7 cellular contexts compared by ENCODE assay signal in genomic region chrX:46554942-46555341, GRCh38. TPM values are rescaled to one million over a fixed set of nuclear protein-coding genes. Genes with fewer than 3 reads are reported as not detected.
A peak's percentile ranks its signal among the peaks of the same experiment; 100 is the strongest.
DNase-seq lines count a peak whose midpoint lies in the region; ATAC-seq, FAIRE-seq and TF ChIP-seq lines count a peak whose summit lies in the region.

No MANE protein-coding gene starts in this region.

- POLR2A ChIA-PET in K562 (lab: Yijun Ruan, JAX) = no interaction called here

- H3K9me1 ChIP-seq in K562 (ENCODE audit: control insufficient read depth, insufficient read depth, low read length) = no peaks in the 10 kb centered on the region

- intact Hi-C loops in K562 (cut with micrococcal nuclease) = no loop called here
- intact Hi-C loops in posterior cingulate gyrus (cut with DNase I) = loop anchor here (10.0 kb wide), 1 partner anchor 240 kb away; no protein-coding TSS in a partner anchor
- intact Hi-C loops in activated naive CD4-positive, alpha-beta T cell treated with anti-CD3 and anti-CD28 coated beads for 36 hours (cut with micrococcal nuclease) = no loop called here

- CTCF ChIA-PET in K562 (lab: Yijun Ruan, JAX; ENCODE audit: low intra/inter-chr PET ratio) = no interaction called here
- CTCF ChIA-PET in activated naive CD4-positive, alpha-beta T cell treated with anti-CD3 and anti-CD28 coated beads for 36 hours (lab: Charles Lee) = interaction anchor here (0.8 kb wide), 1 partner anchor 205 kb away, joined by 4 read pairs; no protein-coding TSS in a partner anchor

- DNase-seq in ELR (ENCODE audit: low read depth) = peak; percentile 55
- DNase-seq in K562 (ENCODE audit: extremely low read depth in 1 of 4, low spot score in 3 of 4) = no peak
- DNase-seq in myocyte (ENCODE audit: low read depth) = peak; percentile 33
- no peak for DNase-seq in posterior cingulate gyrus
- DNase-seq in activated naive CD4-positive, alpha-beta T cell treated with anti-CD3 and anti-CD28 coated beads for 36 hours = no peak

- no peaks in the 10 kb centered on the region for H4K20me1 ChIP-seq in K562 (replicated peaks; ENCODE audit: control insufficient read depth, insufficient read depth, low read length)

- H3K4me3 ChIP-seq in K562 = no peak overlapping the region

- no peak for ATAC-seq in K562
- no peak for ATAC-seq in GM19452 (IDR thresholded peaks at IDR 0.05; ENCODE audit: unreplicated experiment)

- FAIRE-seq in K562 (lab: Jason Lieb, UNC) = no peak

- H3K4me3 Mint-ChIP-seq in activated naive CD4-positive, alpha-beta T cell treated with anti-CD3 and anti-CD28 coated beads for 36 hours = no peak overlapping the region

- in situ Hi-C loops in K562 (cut with MboI) = no loop called here

- no TSS peak for BruUV-seq in K562 (replicated peaks; lab: Mats Ljungman, UMichigan)

- TF ChIP-seq EP300 in K562 (IDR thresholded peaks at IDR 0.05; ENCODE audit: low read length) = no peak

- H3K9me3 Mint-ChIP-seq in activated naive CD4-positive, alpha-beta T cell treated with anti-CD3 and anti-CD28 coated beads for 36 hours = no peaks in the 10 kb centered on the region

- H3K9ac ChIP-seq in K562 (ENCODE audit: insufficient read depth in 1 of 2, low read depth in 2 of 2, low read length in 2 of 2) = no peak overlapping the region

- TF ChIP-seq CTCF in LNCAP (IDR thresholded peaks at IDR 0.05) = peak; percentile 40; the same call in 1 of the 2 replicates
- TF ChIP-seq CTCF in K562 (IDR thresholded peaks at IDR 0.05 in 2 of 3, conservative IDR thresholded peaks at IDR 0.05 in 1 of 3; ENCODE audit: insufficient read depth in 2 of 3, low read depth in 1 of 3, low read length in 3 of 3) = peak in 1 of 3 experiments; percentile 39; a peak in 2 of 6 replicates

- no peaks in the 10 kb centered on the region; a peak in 1 of 5 replicates for H3K4me1 ChIP-seq in K562 (replicated peaks in 1 of 2; ENCODE audit: control insufficient read depth in 2 of 2, insufficient read depth in 2 of 2, low read length in 2 of 2)

- H3K36me3 ChIP-seq in K562 (ENCODE audit: control insufficient read depth, insufficient read depth, low read length) = no peaks in the 10 kb centered on the region

- no peaks in the 10 kb centered on the region for H3K4me1 Mint-ChIP-seq in activated naive CD4-positive, alpha-beta T cell treated with anti-CD3 and anti-CD28 coated beads for 36 hours (ENCODE audit: low read depth)

- H3K4me2 ChIP-seq in K562 (ENCODE audit: insufficient read depth, low read length) = no peak overlapping the region

- no peak overlapping the region for H2AFZ ChIP-seq in K562 (ENCODE audit: low read depth, low read length)

- WGBS in K562 (ENCODE audit: insufficient coverage, low coverage, missing lambda C conversion rate) = 16% methylated on average over 2 of the region's 2 CpGs

- H3K27me3 ChIP-seq in K562 (ENCODE audit: control insufficient read depth in 2 of 2, insufficient read depth in 2 of 2, low read length in 2 of 2) = no peaks in the 10 kb centered on the region

- no peaks in the 10 kb centered on the region for H3K27me3 Mint-ChIP-seq in activated naive CD4-positive, alpha-beta T cell treated with anti-CD3 and anti-CD28 coated beads for 36 hours (ENCODE audit: low read depth)

- TF ChIP-seq RAD21 in K562 (CRISPR knock-in tag; conservative IDR thresholded peaks at IDR 0.05 in 1 of 2, IDR thresholded peaks at IDR 0.05 in 1 of 2) = peak in 1 of 2 experiments; percentile 51; a peak in 3 of 4 replicates

- no peaks in the 10 kb centered on the region for H3K9me3 ChIP-seq in K562 (replicated peaks; ENCODE audit: control insufficient read depth, insufficient read depth, low read depth, low read length)

- H3K79me2 ChIP-seq in K562 (ENCODE audit: control insufficient read depth, insufficient read depth, low read length) = no peaks in the 10 kb centered on the region

- H3K36me3 Mint-ChIP-seq in activated naive CD4-positive, alpha-beta T cell treated with anti-CD3 and anti-CD28 coated beads for 36 hours (ENCODE audit: low read depth) = no peaks in the 10 kb centered on the region

- no peak overlapping the region for H3K27ac ChIP-seq in K562 (ENCODE audit: extremely low read depth, low read depth, low read length)

- H3K27ac Mint-ChIP-seq in activated naive CD4-positive, alpha-beta T cell treated with anti-CD3 and anti-CD28 coated beads for 36 hours = no peak overlapping the region

- no peak for TF ChIP-seq POLR2A in K562 (conservative IDR thresholded peaks at IDR 0.05)

TF ChIP-seq in K562, 482 proteins besides CTCF, POLR2A, EP300 and RAD21:
- TF ChIP-seq ZBTB8A (IDR thresholded peaks at IDR 0.05; ENCODE audit: partially characterized antibody) = no peak
- TF ChIP-seq SAFB2 (IDR thresholded peaks at IDR 0.05; ENCODE audit: borderline replicate concordance, low read depth, low read length, severe bottlenecking) = no peak
- no peak for TF ChIP-seq CEBPG (CRISPR knock-in tag; IDR thresholded peaks at IDR 0.05)
- TF ChIP-seq CEBPG (tag; conservative IDR thresholded peaks at IDR 0.05 in 1 of 2, IDR thresholded peaks at IDR 0.05 in 1 of 2) = peak; percentile 42 to 54; a peak in 3 of 4 replicates
- peak; percentile 86 for TF ChIP-seq CEBPB (tag; IDR thresholded peaks at IDR 0.05)

RNA-seq across cellular contexts. Expression of gene ZNF674, which starts 9.7 kb away (rescaled TPM):
- total RNA-seq in K562 (2011; cell fraction: chromatin; rRNA removed; ENCODE audit: low replicate concordance) = 19.4 and 19.5 TPM in 2 replicates
- total RNA-seq in K562 (2011; cell fraction: nucleolus; rRNA removed) = 11.2 and 13.0 TPM in 2 replicates
- 13.6 and 16.2 TPM in 2 replicates for total RNA-seq in K562 (2011; cell fraction: nucleoplasm; rRNA removed)
- total RNA-seq in K562 (2014; rRNA removed) (1.5 and 2.6 TPM in 2 replicates), K562 (2014; rRNA removed; fragmentation: Illumina TruSeq; extraction: Trizol) (4.7 and 4.8 TPM in 2 replicates), K562 (2015; rRNA removed; fragmentation: Illumina TruSeq; extraction: Trizol) (1.8 and 2.0 TPM in 2 replicates), K562 (2021) (2.5 and 2.7 TPM in 2 replicates), myocyte (1.7 and 2.9 TPM in 2 replicates)
- polyA plus RNA-seq in K562 (2011; rRNA removed) (3.5 and 3.6 TPM in 2 replicates), K562 (2014; fragmentation: Illumina TruSeq; extraction: Trizol) (1.8 and 2.0 TPM in 2 replicates), K562 (2014; fragmentation: Nextera tagmentation; extraction: Ambion mirVana) (1 to 10 TPM; 1.2 to 1.6 TPM), K562 (2014; rRNA removed) (1.1 and 3.4 TPM in 2 replicates)
- 1.5 and 1.6 TPM in 2 replicates for polyA plus RNA-seq in K562 (2011; cell fraction: cytosol; rRNA removed)
- 3.2 and 4.0 TPM in 2 replicates for polyA plus RNA-seq in K562 (2011; cell fraction: nucleus; rRNA removed)
- polyA plus RNA-seq in K562 (2012) = 1.2 and 2.0 TPM in 2 replicates
- polyA minus RNA-seq in K562 (2011; rRNA and poly(A)+ RNA removed) = 6.5 and 6.8 TPM in 2 replicates
- polyA minus RNA-seq in K562 (2011; cell fraction: cytosol; rRNA and poly(A)+ RNA removed) = 1.3 and 3.4 TPM in 2 replicates
- 4.2 and 5.4 TPM in 2 replicates for polyA minus RNA-seq in K562 (2011; cell fraction: nucleus; rRNA and poly(A)+ RNA removed)
- 4.0 TPM for polyA plus RNA-seq in myocyte (2012)
- total RNA-seq in activated naive CD4-positive, alpha-beta T cell treated with anti-CD3 and anti-CD28 coated beads for 36 hours = 1 to 10 TPM in 1 of 2 experiments, under 1 TPM in 1; 0.94 to 1.9 TPM

RNA-seq across cellular contexts. Expression of gene CHST7, which starts 18.6 kb away (rescaled TPM):
- 0.23 and 0.39 TPM in 2 replicates for total RNA-seq in K562 (2011; cell fraction: chromatin; rRNA removed; ENCODE audit: low replicate concordance)
- total RNA-seq in K562 (2011; cell fraction: nucleolus; rRNA removed) = 0.17 and 0.39 TPM in 2 replicates
- total RNA-seq in K562 (2011; cell fraction: nucleoplasm; rRNA removed) = 0.22 TPM in 1 of 2 replicates, not detected in the other
- total RNA-seq in K562 (2014; rRNA removed) (0.09 and 0.16 TPM in 2 replicates), K562 (2014; rRNA removed; fragmentation: Illumina TruSeq; extraction: Trizol) (0.06 and 0.07 TPM in 2 replicates), K562 (2015; rRNA removed; fragmentation: Illumina TruSeq; extraction: Trizol) (not detected in 2 replicates), K562 (2021) (0.09 TPM in 1 of 2 replicates, not detected in the other), myocyte (11.8 and 13.8 TPM in 2 replicates)
- polyA plus RNA-seq in K562 (2011; rRNA removed) (0.06 and 0.11 TPM in 2 replicates), K562 (2014; fragmentation: Illumina TruSeq; extraction: Trizol) (0.04 TPM in 1 of 2 replicates, not detected in the other), K562 (2014; fragmentation: Nextera tagmentation; extraction: Ambion mirVana) (under 1 TPM; 0.27 to 0.41 TPM), K562 (2014; rRNA removed) (0.03 TPM in 1 of 2 replicates, not detected in the other)
- polyA plus RNA-seq in K562 (2011; cell fraction: cytosol; rRNA removed) = 0.04 TPM in 1 of 2 replicates, not detected in the other
- polyA plus RNA-seq in K562 (2011; cell fraction: nucleus; rRNA removed) = 0.06 and 0.10 TPM in 2 replicates
- not detected in 2 replicates for polyA plus RNA-seq in K562 (2012)
- polyA minus RNA-seq in K562 (2011; rRNA and poly(A)+ RNA removed) = 0.15 TPM in 1 of 2 replicates, not detected in the other
- not detected in 2 replicates for polyA minus RNA-seq in K562 (2011; cell fraction: cytosol; rRNA and poly(A)+ RNA removed)
- 0.22 and 0.54 TPM in 2 replicates for polyA minus RNA-seq in K562 (2011; cell fraction: nucleus; rRNA and poly(A)+ RNA removed)
- polyA plus RNA-seq in myocyte (2012) = 9.2 TPM
- under 1 TPM; 0.79 to 0.99 TPM for total RNA-seq in activated naive CD4-positive, alpha-beta T cell treated with anti-CD3 and anti-CD28 coated beads for 36 hours

Comparison
In these comparisons a context has a peak if more than half of its experiments do, and no peak if none do; other contexts are left out.
1. DNase-seq: peak in ELR (single experiment) and myocyte (single experiment); none in K562 (0 of 4), posterior cingulate gyrus (0 of 10) and activated naive CD4-positive, alpha-beta T cell treated with anti-CD3 and anti-CD28 coated beads for 36 hours (single experiment).